Comparison of ENCODE assay signal across 27 cellular contexts in the genomic region with DNA sequence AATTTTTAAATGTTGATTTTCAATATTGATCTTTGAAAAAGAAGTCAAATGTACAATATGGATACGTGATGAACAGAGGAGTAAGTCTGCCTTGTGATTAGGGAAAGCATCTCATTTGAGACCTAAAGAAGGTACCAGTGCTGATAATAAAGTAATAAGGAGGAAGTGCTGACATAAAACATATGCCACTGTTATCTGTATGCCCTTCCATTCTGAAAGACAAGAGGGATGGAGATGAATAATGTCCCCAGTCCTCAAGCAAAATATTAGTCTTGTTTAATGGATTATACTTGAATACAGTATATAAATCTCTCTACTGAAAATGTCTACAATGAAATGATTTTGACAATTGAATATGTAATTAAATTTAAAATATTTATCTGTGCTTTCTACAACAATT. TPM values are rescaled to one million over a fixed set of nuclear protein-coding genes. Genes with fewer than 3 reads are reported as not detected.
"Had no signal": no experiment of that assay in that cellular context is flagged by ENCODE, and none has a peak within 500 bp of the region (broad histone marks: within the 10 kb centered on the region; RNA-seq: fewer than 3 reads in every experiment).

No MANE protein-coding gene starts in this region.

- H3K4me1 Mint-ChIP-seq: immature natural killer cell; naive thymus-derived CD8-positive, alpha-beta T cell had no signal

- H3K4me3 Mint-ChIP-seq: dendritic cell treated with granulocyte-macrophage colony-stimulating factor and Interleukin-4, amounts not matched to agents 40 ng/mL and 50 ng/mL, for 4 days; effector memory CD8-positive, alpha-beta T cell; immature natural killer cell; mesothelial cell of epicardium; naive B cell; naive thymus-derived CD8-positive, alpha-beta T cell had no signal

- DNase-seq: colonic mucosa; cortex of kidney; effector CD8-positive, alpha-beta T cell; effector memory CD8-positive, alpha-beta T cell; endodermal cell; foreskin keratinocyte; head of caudate nucleus; heart right ventricle; hypothalamus; immature natural killer cell; islet precursor cell; kidney; kidney glomerular epithelial cell; left colon; left ventricle myocardium inferior; lower lobe of right lung; mesenchymal stem cell; mucosa of descending colon; naive B cell; naive thymus-derived CD8-positive, alpha-beta T cell had no signal

- H3K27me3 Mint-ChIP-seq: dendritic cell treated with granulocyte-macrophage colony-stimulating factor and Interleukin-4, amounts not matched to agents 40 ng/mL and 50 ng/mL, for 4 days; effector memory CD8-positive, alpha-beta T cell; naive B cell; naive thymus-derived CD8-positive, alpha-beta T cell had no signal

- H3K9me3 Mint-ChIP-seq: dendritic cell treated with granulocyte-macrophage colony-stimulating factor and Interleukin-4, amounts not matched to agents 40 ng/mL and 50 ng/mL, for 4 days; endodermal cell; mesothelial cell of epicardium; naive B cell; naive thymus-derived CD8-positive, alpha-beta T cell had no signal

- H3K36me3 Mint-ChIP-seq: immature natural killer cell; mesothelial cell of epicardium; naive B cell; naive thymus-derived CD8-positive, alpha-beta T cell had no signal

- ATAC-seq: effector memory CD8-positive, alpha-beta T cell; foreskin keratinocyte; gastroesophageal sphincter; heart right ventricle; left lobe of liver; lower lobe of right lung; naive thymus-derived CD8-positive, alpha-beta T cell had no signal

- H3K27ac Mint-ChIP-seq: dendritic cell treated with granulocyte-macrophage colony-stimulating factor and Interleukin-4, amounts not matched to agents 40 ng/mL and 50 ng/mL, for 4 days; effector memory CD8-positive, alpha-beta T cell; immature natural killer cell; mesothelial cell of epicardium; naive B cell; naive thymus-derived CD8-positive, alpha-beta T cell had no signal

RNA-seq across cellular contexts. Expression of gene CCSER1, which starts 58.2 kb away (rescaled TPM):
- total RNA-seq: epithelial cell of proximal tubule, myocyte had no signal
- polyA plus RNA-seq: fibroblast of lung; naive thymus-derived CD8-positive, alpha-beta T cell had no signal
